1 cellular context compared by ENCODE assay signal in the genomic region with DNA sequence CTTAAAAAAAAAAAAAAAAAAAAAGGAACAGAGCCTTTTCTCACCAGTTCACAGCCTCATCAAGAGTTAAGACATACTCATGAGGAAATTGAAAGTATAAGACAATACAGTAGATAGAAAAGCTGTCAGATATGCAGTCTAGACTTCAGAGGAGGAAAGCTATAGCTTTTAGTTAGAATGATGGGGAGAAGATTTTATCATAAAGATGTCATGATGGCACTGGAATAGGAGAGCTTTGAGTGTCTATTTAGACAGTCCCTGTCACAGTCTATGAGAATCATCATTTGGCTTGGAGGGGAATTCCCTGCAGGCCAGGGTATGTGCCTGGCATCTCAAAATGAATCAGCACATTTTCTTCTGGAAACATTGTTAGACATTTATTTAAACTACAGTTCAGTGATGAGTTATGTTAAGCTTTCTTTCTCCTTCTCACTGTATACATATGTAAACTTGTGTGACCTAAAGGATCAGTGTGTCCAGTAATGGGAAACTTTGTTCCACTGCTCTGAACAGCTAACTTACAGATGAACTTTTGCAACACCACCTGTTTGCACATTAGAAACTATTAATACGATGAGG.
TF ChIP-seq lines count a peak whose summit lies in the region.

No MANE protein-coding gene starts in this region.

TF ChIP-seq in HepG2, 621 proteins besides CTCF, POLR2A, EP300 and RAD21 (continued from another document):
- TF ChIP-seq RFX5 (IDR thresholded peaks at IDR 0.05; ENCODE audit: low read depth, low read length) (no peak), ZNF891 (CRISPR knock-in tag; IDR thresholded peaks at IDR 0.05) (no peak), FOXP1 (IDR thresholded peaks at IDR 0.05) (no peak), FOXP1 (CRISPR knock-in tag; IDR thresholded peaks at IDR 0.05) (peak; percentile 36; the same call in 1 of the 2 replicates), ZNF34 (CRISPR knock-in tag; IDR thresholded peaks at IDR 0.05; ENCODE audit: borderline replicate concordance) (no peak), FOXC1 (CRISPR knock-in tag; IDR thresholded peaks at IDR 0.05; ENCODE audit: borderline replicate concordance) (no peak), ZFX (CRISPR knock-in tag; IDR thresholded peaks at IDR 0.05; ENCODE audit: low read depth) (0 out of 2 replicates have a peak, but pooled peaks have one; percentile 17), SOX5 (CRISPR knock-in tag; IDR thresholded peaks at IDR 0.05; ENCODE audit: borderline replicate concordance) (0 out of 2 replicates have a peak, but pooled peaks have one; percentile 25), FOXK1 (CRISPR knock-in tag; IDR thresholded peaks at IDR 0.05; ENCODE audit: borderline replicate concordance, low read depth) (0 out of 2 replicates have a peak, but pooled peaks have one; percentile 25), NAIF1 (CRISPR knock-in tag; IDR thresholded peaks at IDR 0.05; ENCODE audit: borderline replicate concordance) (no peak), MAFK (conservative IDR thresholded peaks at IDR 0.05 in 1 of 2, IDR thresholded peaks at IDR 0.05 in 1 of 2; ENCODE audit: low read length in 2 of 2) (peak; percentile 39 to 46; a peak in 2 of 4 replicates)
